ENCODE assay signal across 18 cellular contexts in genomic region chr6:116400376-116400775, GRCh38. TPM values are rescaled to one million over a fixed set of nuclear protein-coding genes. Genes with fewer than 3 reads are reported as not detected.
DNase-seq lines count a peak whose midpoint lies in the region; ATAC-seq, FAIRE-seq and TF ChIP-seq lines count a peak whose summit lies in the region.
"Had no signal": no experiment of that assay in that cellular context is flagged by ENCODE, and none has a peak within 500 bp of the region (broad histone marks: within the 10 kb centered on the region; RNA-seq: fewer than 3 reads in every experiment).

No MANE protein-coding gene starts in this region.

- ATAC-seq in activated naive CD8-positive, alpha-beta T cell treated with anti-CD3 and anti-CD28 coated beads, Interleukin-2, amount 50 U/mL, for 24 hours: no peak

- H3K36me3 ChIP-seq in adipocyte (ENCODE audit: control insufficient read depth, insufficient read depth, low read length, severe bottlenecking): peaks cover 11% of the 10 kb centered on the region
- no peaks in the 10 kb centered on the region for H3K36me3 ChIP-seq in smooth muscle cell (ENCODE audit: low read depth)

- H4K20me1 ChIP-seq in smooth muscle cell (ENCODE audit: low read depth): peaks cover 13% of the 10 kb centered on the region

- H3K9me3 Mint-ChIP-seq in activated naive CD8-positive, alpha-beta T cell treated with anti-CD3 and anti-CD28 coated beads, Interleukin-2, amount 50 U/mL, for 24 hours: no peaks in the 10 kb centered on the region
- no peaks in the 10 kb centered on the region for H3K9me3 Mint-ChIP-seq in nephron progenitor cell
- H3K9me3 Mint-ChIP-seq: CD4-positive, alpha-beta T cell had no signal

- 90% methylated on average over 1 of the region's 1 CpG for WGBS in smooth muscle cell (ENCODE audit: low lambda C conversion rate)

- H3K27ac ChIP-seq in smooth muscle cell (ENCODE audit: low read depth): peak overlapping the region; percentile 91
- H3K27ac ChIP-seq: HL-60 had no signal

- no peak overlapping the region for H3K27ac Mint-ChIP-seq in activated naive CD8-positive, alpha-beta T cell treated with anti-CD3 and anti-CD28 coated beads, Interleukin-2, amount 50 U/mL, for 24 hours
- H3K27ac Mint-ChIP-seq in nephron progenitor cell: no peak overlapping the region
- H3K27ac Mint-ChIP-seq: B cell; CD4-positive, alpha-beta T cell had no signal

- H3K9ac ChIP-seq in adipocyte (ENCODE audit: low read length) (peak overlapping the region; percentile 56), smooth muscle cell (ENCODE audit: low read depth) (no peak overlapping the region)

- H3K27me3 ChIP-seq in adipocyte (replicated peaks; ENCODE audit: control insufficient read depth, insufficient read depth, low read length) (no peaks in the 10 kb centered on the region), smooth muscle cell (ENCODE audit: low read depth) (no peaks in the 10 kb centered on the region)

- peaks cover 22% of the 10 kb centered on the region for H3F3A ChIP-seq in smooth muscle cell (ENCODE audit: low read depth)

- no peaks in the 10 kb centered on the region for H3K9me3 ChIP-seq in adipocyte (ENCODE audit: control insufficient read depth, low read length)
- no peaks in the 10 kb centered on the region for H3K9me3 ChIP-seq in smooth muscle cell (replicated peaks; ENCODE audit: low read depth)

- no peak for TF ChIP-seq CTCF in fibroblast of the aortic adventitia (IDR thresholded peaks at IDR 0.05; ENCODE audit: insufficient read depth, low read length)
- TF ChIP-seq CTCF in smooth muscle cell (IDR thresholded peaks at IDR 0.05; ENCODE audit: borderline replicate concordance, insufficient read depth, poor library complexity, severe bottlenecking): no peak
- no peak for TF ChIP-seq CTCF in nephron progenitor cell (IDR thresholded peaks at IDR 0.05)

- H2AFZ ChIP-seq in smooth muscle cell (ENCODE audit: low read depth): no peak overlapping the region

- H3K4me3 ChIP-seq in adipocyte (ENCODE audit: low read length) (peak overlapping the region; percentile 41), fibroblast of the aortic adventitia (ENCODE audit: low read depth, low read length) (no peak overlapping the region), smooth muscle cell (no peak overlapping the region)

- peaks cover 79% of the 10 kb centered on the region for H3K79me2 ChIP-seq in smooth muscle cell (ENCODE audit: low read depth)

- no peaks in the 10 kb centered on the region for H3K36me3 Mint-ChIP-seq in activated naive CD8-positive, alpha-beta T cell treated with anti-CD3 and anti-CD28 coated beads, Interleukin-2, amount 50 U/mL, for 24 hours (ENCODE audit: low read depth)
- H3K36me3 Mint-ChIP-seq in nephron progenitor cell (ENCODE audit: low read depth): peaks cover 9% of the 10 kb centered on the region

- peak; percentile 33 for FAIRE-seq in GM19239 (lab: Jason Lieb, UNC)
- FAIRE-seq: HTR-8/SVneo had no signal

- peaks cover 3% of the 10 kb centered on the region for H3K27me3 Mint-ChIP-seq in activated naive CD8-positive, alpha-beta T cell treated with anti-CD3 and anti-CD28 coated beads, Interleukin-2, amount 50 U/mL, for 24 hours
- no peaks in the 10 kb centered on the region for H3K27me3 Mint-ChIP-seq in nephron progenitor cell (ENCODE audit: low read depth, poor library complexity)
- H3K27me3 Mint-ChIP-seq: B cell; CD4-positive, alpha-beta T cell had no signal

- H3K4me3 Mint-ChIP-seq in activated naive CD8-positive, alpha-beta T cell treated with anti-CD3 and anti-CD28 coated beads, Interleukin-2, amount 50 U/mL, for 24 hours: no peak overlapping the region
- H3K4me3 Mint-ChIP-seq in nephron progenitor cell: no peak overlapping the region
- H3K4me3 Mint-ChIP-seq: B cell; CD4-positive, alpha-beta T cell had no signal

- H3K4me1 ChIP-seq in adipocyte (ENCODE audit: control insufficient read depth, insufficient read depth, low read length): peaks cover 81% of the 10 kb centered on the region
- peaks cover 27% of the 10 kb centered on the region for H3K4me1 ChIP-seq in smooth muscle cell (ENCODE audit: low read depth)

- DNase-seq in GM19239 (ENCODE audit: insufficient read length, low spot score): no peak
- DNase-seq in adipocyte (ENCODE audit: low read depth): peak; percentile 62
- peak; percentile 86 for DNase-seq in fibroblast of the aortic adventitia (ENCODE audit: low read depth)
- no peak for DNase-seq in smooth muscle cell (lab: John Stamatoyannopoulos, UW; ENCODE audit: unreplicated experiment)
- no peak for DNase-seq in activated naive CD8-positive, alpha-beta T cell treated with anti-CD3 and anti-CD28 coated beads, Interleukin-2, amount 50 U/mL, for 24 hours
- DNase-seq in activated effector memory CD4-positive, alpha-beta T cell treated with Interleukin-2 at 50 U/mL for 16 hours: no peak
- DNase-seq in nephron progenitor cell: no peak
- DNase-seq: CD4-positive, alpha-beta T cell; HCEC 1CT; NCI-H1105 treated with DMSO at 0.1 percent for 48 hours; NCI-H187; NCI-H446; NCI-H69; OCI-M1; SIG-M5 had no signal

- H3K4me1 Mint-ChIP-seq in activated naive CD8-positive, alpha-beta T cell treated with anti-CD3 and anti-CD28 coated beads, Interleukin-2, amount 50 U/mL, for 24 hours: peaks cover 3% of the 10 kb centered on the region
- H3K4me1 Mint-ChIP-seq in nephron progenitor cell: peaks cover 43% of the 10 kb centered on the region

- H3K4me2 ChIP-seq in smooth muscle cell: peak overlapping the region; percentile 22

RNA-seq across cellular contexts. Expression of gene DSE, which starts 29.6 kb away (rescaled TPM):
- total RNA-seq in fibroblast of the aortic adventitia (ENCODE audit: low replicate concordance) (50.7 and 61.2 TPM in 2 replicates), smooth muscle cell (76.2 and 93.1 TPM in 2 replicates)
- polyA plus RNA-seq in smooth muscle cell: 35.0 and 38.6 TPM in 2 replicates

Comparison
In these comparisons a context has a peak if more than half of its experiments do, and no peak if none do; other contexts are left out.
1. DNase-seq: peak in adipocyte (single experiment) and fibroblast of the aortic adventitia (single experiment); none in GM19239 (single experiment), smooth muscle cell (single experiment), activated naive CD8-positive, alpha-beta T cell treated with anti-CD3 and anti-CD28 coated beads, Interleukin-2, amount 50 U/mL, for 24 hours (single experiment), activated effector memory CD4-positive, alpha-beta T cell treated with Interleukin-2 at 50 U/mL for 16 hours (single experiment) and nephron progenitor cell (single experiment).